In the genomic region with DNA sequence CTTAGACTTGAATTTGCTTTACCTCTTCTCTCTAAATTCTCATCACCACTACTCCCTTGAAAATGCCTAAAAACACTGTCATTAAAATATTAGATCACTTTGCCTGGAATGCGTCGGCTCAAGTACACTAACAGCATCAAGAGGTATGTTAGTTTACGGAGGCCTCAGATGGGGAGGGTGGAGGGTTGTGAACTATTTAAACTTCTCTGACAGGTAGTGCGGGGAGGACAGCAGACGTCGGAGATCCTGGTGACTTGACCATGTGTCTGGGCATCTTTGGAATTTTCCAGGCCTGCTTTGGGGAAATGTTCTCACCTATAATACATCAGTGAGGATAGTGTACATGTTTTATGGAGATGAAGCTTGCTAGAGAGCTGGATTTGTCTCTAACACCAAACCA, we compare ENCODE assay signal across 26 cellular contexts. TPM values are rescaled to one million over a fixed set of nuclear protein-coding genes. Genes with fewer than 3 reads are reported as not detected.
"Had no signal": no experiment of that assay in that cellular context is flagged by ENCODE, and none has a peak within 500 bp of the region (broad histone marks: within the 10 kb centered on the region; RNA-seq: fewer than 3 reads in every experiment).

No MANE protein-coding gene starts in this region.

- H3K4me3 ChIP-seq: colonic mucosa, esophagus squamous epithelium, heart right ventricle, lower lobe of right lung, mucosa of descending colon, pancreas, stomach, thyroid gland, upper lobe of left lung, uterus had no signal

- H3K36me3 ChIP-seq: colonic mucosa, esophagus squamous epithelium, heart right ventricle, lower lobe of right lung, neutrophil, pancreas, stomach, thyroid gland, upper lobe of left lung, uterus had no signal

- ATAC-seq: heart right ventricle; left colon; left ventricle myocardium superior; mucosa of descending colon; natural killer cell treated with Interleukin-12 subunit alpha and Interleukin-12 subunit beta and Interleukin-15 and Interleukin-18, amount 100 ng/mL, for 72 hours; pancreas; sciatic nerve; stimulated activated effector memory CD8-positive, alpha-beta T cell treated with anti-CD3 and anti-CD28 coated beads, Interleukin-12 subunit alpha, Interleukin-12 subunit beta, amount 100 ng/mL, for 72 hours had no signal

- H3K27ac ChIP-seq: colonic mucosa, esophagus squamous epithelium, heart right ventricle, neutrophil, pancreas, stomach, upper lobe of left lung, uterus had no signal

- H3K27me3 ChIP-seq: colonic mucosa, heart right ventricle, pancreas, thyroid gland, upper lobe of left lung, uterus had no signal

- H3K9me3 ChIP-seq: colonic mucosa, esophagus squamous epithelium, heart right ventricle, lower lobe of right lung, mucosa of descending colon, neutrophil, pancreas, stomach, thyroid gland, upper lobe of left lung, uterus had no signal

- H3K4me1 ChIP-seq: colonic mucosa, esophagus squamous epithelium, pancreas, uterus had no signal

- DNase-seq: colonic mucosa; effector CD8-positive, alpha-beta T cell; erythroblast; esophagus squamous epithelium; foreskin melanocyte; glutamatergic neuron; heart right ventricle; hippocampal formation; kidney glomerular epithelial cell; left colon; left ventricle myocardium superior; lower lobe of right lung; mucosa of descending colon; naive B cell; pancreas; stimulated activated CD4-positive, alpha-beta T cell treated with anti-CD3 and anti-CD28 coated beads, Interleukin-2, amount 100 ng/mL, for 24 hours; stimulated activated CD4-positive, alpha-beta T cell treated with anti-CD3 and anti-CD28 coated beads, Interleukin-4, amount 100 ng/mL, for 24 hours; stimulated activated naive CD4-positive, alpha-beta T cell treated with Interleukin-2 at 50 U/mL for 16 hours; stomach; thyroid gland; upper lobe of left lung; uterus had no signal

RNA-seq across cellular contexts. Expression of a gene that starts 9.7 kb away (rescaled TPM):
- total RNA-seq: natural killer cell treated with Interleukin-12 subunit alpha and Interleukin-12 subunit beta and Interleukin-15 and Interleukin-18, amount 100 ng/mL, for 72 hours had no signal
